ENCODE assay signal across 8 cellular contexts in the genomic region with DNA sequence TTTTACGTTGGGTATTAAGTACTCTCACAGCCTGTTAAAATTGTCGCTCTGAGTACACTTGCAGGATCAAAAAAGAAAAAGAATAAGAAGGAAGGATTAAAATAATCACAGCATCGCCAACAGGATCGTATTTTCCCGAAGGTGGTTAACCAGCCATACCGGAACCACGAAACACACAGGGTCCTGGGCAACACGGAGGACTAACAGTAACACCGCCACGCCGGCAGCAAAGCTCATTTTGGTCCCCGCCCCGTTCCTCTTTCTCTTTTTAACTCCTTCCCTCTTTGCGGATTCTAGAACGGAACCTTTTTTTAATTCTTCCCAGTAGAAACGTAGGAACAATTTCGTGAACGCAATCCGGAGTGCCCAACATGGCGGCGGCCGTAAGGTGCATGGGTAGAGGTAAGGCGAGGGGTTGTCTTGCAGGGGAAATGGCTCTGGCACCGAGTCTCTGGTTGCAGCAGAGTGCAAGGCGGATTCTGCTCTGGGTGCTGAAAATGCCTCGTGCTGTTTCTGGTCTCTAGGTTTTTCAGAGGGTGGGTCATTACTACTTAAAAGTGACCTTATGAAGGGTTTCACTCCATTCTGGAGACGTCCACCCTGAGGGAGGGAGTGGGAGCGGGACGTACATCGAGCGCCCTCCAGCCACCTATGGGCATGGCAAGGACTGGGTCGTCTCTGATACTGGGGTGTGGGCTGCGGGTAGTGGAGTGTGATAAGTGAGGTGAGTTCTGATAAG. TPM values are rescaled to one million over a fixed set of nuclear protein-coding genes. Genes with fewer than 3 reads are reported as not detected.
DNase-seq lines count a peak whose midpoint lies in the region; ATAC-seq and TF ChIP-seq lines count a peak whose summit lies in the region.

A gene (plus strand): TSS at position 353 of the 739 bp plus-strand sequence. CDS start 19 bp downstream, at position 372.

- peak; percentile 82 for ATAC-seq in HG02884 (IDR thresholded peaks at IDR 0.05; ENCODE audit: unreplicated experiment)
- peak; percentile 97 to 98 for ATAC-seq in left cardiac atrium

- peaks cover 4% of the 10 kb centered on the region for H3K27me3 Mint-ChIP-seq in T-helper 1 cell treated with Interleukin-12 subunit alpha and Interleukin-12 subunit beta and Interleukin-4 antibody, amounts not matched to agents 30 μg/mL and 1 μg/mL, for 36 hours (ENCODE audit: low read depth)
- H3K27me3 Mint-ChIP-seq in progenitor cell of endocrine pancreas: peaks cover 2% of the 10 kb centered on the region

- peaks cover 7% of the 10 kb centered on the region for H3K36me3 Mint-ChIP-seq in T-helper 1 cell treated with Interleukin-12 subunit alpha and Interleukin-12 subunit beta and Interleukin-4 antibody, amounts not matched to agents 30 μg/mL and 1 μg/mL, for 36 hours (ENCODE audit: low read depth)
- peaks cover 6% of the 10 kb centered on the region for H3K36me3 Mint-ChIP-seq in progenitor cell of endocrine pancreas (ENCODE audit: insufficient read depth)

- TF ChIP-seq CTCF in GM13977 (IDR thresholded peaks at IDR 0.05; ENCODE audit: extremely low read depth, insufficient read depth, missing control alignments): peak; percentile 9
- no peak for TF ChIP-seq CTCF in progenitor cell of endocrine pancreas (IDR thresholded peaks at IDR 0.05; ENCODE audit: unreplicated experiment)

- H3K27ac Mint-ChIP-seq in T-helper 1 cell treated with Interleukin-12 subunit alpha and Interleukin-12 subunit beta and Interleukin-4 antibody, amounts not matched to agents 30 μg/mL and 1 μg/mL, for 36 hours: peak within 1 kb of the TSS; percentile 98
- H3K27ac Mint-ChIP-seq in progenitor cell of endocrine pancreas: peak within 1 kb of the TSS; percentile 99

- in situ Hi-C loops in GM13977 (cut with MboI; ENCODE audit: low pct_unique_long_range_greater_than_20kb, low sequenced_read_pairs, unreplicated experiment): no loop called here

- peaks cover 40% of the 10 kb centered on the region for H3K4me1 Mint-ChIP-seq in T-helper 1 cell treated with Interleukin-12 subunit alpha and Interleukin-12 subunit beta and Interleukin-4 antibody, amounts not matched to agents 30 μg/mL and 1 μg/mL, for 36 hours (ENCODE audit: low read depth)
- H3K4me1 Mint-ChIP-seq in progenitor cell of endocrine pancreas (ENCODE audit: low read depth): peaks cover 12% of the 10 kb centered on the region

- intact Hi-C loops in left cardiac atrium (cut with DNase I): no loop called here

- peak within 1 kb of the TSS; percentile 96 for H3K4me3 Mint-ChIP-seq in T-helper 1 cell treated with Interleukin-12 subunit alpha and Interleukin-12 subunit beta and Interleukin-4 antibody, amounts not matched to agents 30 μg/mL and 1 μg/mL, for 36 hours
- H3K4me3 Mint-ChIP-seq in progenitor cell of endocrine pancreas (ENCODE audit: low read depth): peak within 1 kb of the TSS; percentile 87

- peak; percentile 75 for DNase-seq in GM13977 (ENCODE audit: low spot score)
- peak; percentile 94 for DNase-seq in NCI-H1694 (lab: John Stamatoyannopoulos, UW)
- peak; percentile 87 for DNase-seq in amniotic stem cell (lab: John Stamatoyannopoulos, UW)
- DNase-seq in left cardiac atrium: peak; percentile 91
- peak; percentile 51 for DNase-seq in progenitor cell of endocrine pancreas (ENCODE audit: low spot score, unreplicated experiment)
- DNase-seq in ureter (ENCODE audit: low spot score): peak; percentile 95

- no peaks in the 10 kb centered on the region for H3K9me3 Mint-ChIP-seq in T-helper 1 cell treated with Interleukin-12 subunit alpha and Interleukin-12 subunit beta and Interleukin-4 antibody, amounts not matched to agents 30 μg/mL and 1 μg/mL, for 36 hours
- no peaks in the 10 kb centered on the region for H3K9me3 Mint-ChIP-seq in progenitor cell of endocrine pancreas (ENCODE audit: low read depth)

RNA-seq across cellular contexts. Expression of the gene that starts here (rescaled TPM):
- 10 to 100 TPM; 32.8 to 41.9 TPM for total RNA-seq in left cardiac atrium
- 25.7 and 32.7 TPM in 2 replicates for total RNA-seq in progenitor cell of endocrine pancreas
- total RNA-seq in ureter: 30.5 TPM

Comparison
In these comparisons a context has a peak if more than half of its experiments do, and no peak if none do; other contexts are left out.
1. Peak in every context shown above with its lines: DNase-seq and ATAC-seq.